In the genomic region with DNA sequence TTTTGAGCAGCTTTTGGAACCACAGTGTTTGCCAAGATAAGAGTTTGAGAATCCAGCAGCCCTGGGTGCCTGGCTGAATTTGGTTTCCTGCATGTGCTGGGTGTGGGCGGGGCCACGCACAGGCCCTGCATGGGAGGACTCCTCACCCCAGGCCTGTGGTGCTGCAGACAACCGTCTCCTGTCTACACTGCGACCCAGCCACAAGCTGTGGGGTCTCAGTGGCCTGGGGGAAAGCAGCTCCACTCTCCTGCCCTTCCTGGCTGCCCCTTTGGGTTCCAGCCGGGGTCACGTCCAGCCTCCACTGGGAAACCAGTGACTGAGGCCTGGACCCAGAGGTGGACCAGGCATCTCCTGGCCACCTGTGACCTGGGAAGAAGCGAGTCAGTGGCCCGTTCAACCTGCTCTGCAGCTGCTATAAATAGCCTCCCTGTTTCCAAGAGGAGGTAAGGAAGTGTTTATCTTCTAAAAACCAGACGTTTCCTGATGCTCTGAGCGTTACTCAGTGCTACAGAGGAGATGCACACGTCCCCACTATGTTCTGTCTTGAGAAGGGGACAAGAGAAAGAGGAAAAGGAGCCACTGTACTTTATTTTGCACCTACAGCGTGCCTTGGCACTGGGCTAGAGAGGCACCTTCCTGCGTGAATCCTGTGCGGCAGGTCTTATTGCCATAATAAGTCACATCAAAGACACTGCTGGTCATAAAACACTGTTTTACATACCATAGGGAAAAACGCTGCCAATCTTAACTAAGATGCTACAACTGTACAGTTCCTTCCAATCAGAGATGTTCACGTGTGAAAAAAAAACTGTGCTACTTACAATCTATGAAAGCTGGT, we compare ENCODE assay signal across 8 cellular contexts. TPM values are rescaled to one million over a fixed set of nuclear protein-coding genes. Genes with fewer than 3 reads are reported as not detected.
DNase-seq lines count a peak whose midpoint lies in the region; ATAC-seq and TF ChIP-seq lines count a peak whose summit lies in the region.

No MANE protein-coding gene starts in this region.

- no peak overlapping the region for H3K4me3 Mint-ChIP-seq in effector memory CD8-positive, alpha-beta T cell

- no peak overlapping the region for H3K9ac ChIP-seq in PC-3 (ENCODE audit: low read length)

- H3K4me2 ChIP-seq in PC-3 (ENCODE audit: low read length), result peak overlapping the region; percentile 10; the same call in 1 of the 2 replicates

- 20 to 33% methylated on average over 16 of the region's 16 CpGs for WGBS in sigmoid colon, 2 donors

- H3K4me1 ChIP-seq in PC-3 (ENCODE audit: insufficient read depth, low read length) (peaks cover 13% of the 10 kb centered on the region), sigmoid colon (peaks cover 0 to 72% (median 67%) of the 10 kb centered on the region in 4 donors)

- H3K79me2 ChIP-seq in PC-3 (ENCODE audit: low read length), result no peaks in the 10 kb centered on the region

- no peaks in the 10 kb centered on the region for H3K9me2 ChIP-seq in PC-3 (replicated peaks; ENCODE audit: low read length)

- intact Hi-C loops in PC-3 (cut with micrococcal nuclease), result no loop called here
- intact Hi-C loops in sigmoid colon (cut with DNase I), result loop anchor here (2.0 kb wide), 1 partner anchor 46 kb away; no protein-coding TSS in a partner anchor

- H3K27ac ChIP-seq in PC-3 (ENCODE audit: low read length), result peak overlapping the region; percentile 12
- H3K27ac ChIP-seq in sigmoid colon, result peak overlapping the region; percentile 62 to 83 (median 76)

- H3K4me3 ChIP-seq in PC-3 (ENCODE audit: low read length), result no peak overlapping the region
- H3K4me3 ChIP-seq in sigmoid colon, result no peak overlapping the region

- POLR2A ChIA-PET in PC-3 (lab: Charles Lee; ENCODE audit: unreplicated experiment), result no interaction called here

- H3K36me3 ChIP-seq in PC-3 (ENCODE audit: low read depth, low read length), result no peaks in the 10 kb centered on the region
- peaks cover 0 to 37% (median 15%) of the 10 kb centered on the region in 4 donors for H3K36me3 ChIP-seq in sigmoid colon

- H3K4me1 Mint-ChIP-seq in effector memory CD8-positive, alpha-beta T cell (ENCODE audit: low read depth in 2 of 2), result peaks cover 5 to 10% of the 10 kb centered on the region in 2 donors

- no peaks in the 10 kb centered on the region for H4K20me1 ChIP-seq in PC-3 (ENCODE audit: low read length)

- ATAC-seq in PC-3, result peak; percentile 47; the same call in 1 of the 2 replicates
- peak; percentile 59 for ATAC-seq in effector memory CD8-positive, alpha-beta T cell (replicated peaks)
- ATAC-seq in HG03571 (IDR thresholded peaks at IDR 0.05; ENCODE audit: unreplicated experiment), result no peak
- ATAC-seq in HG03135 (IDR thresholded peaks at IDR 0.05; ENCODE audit: unreplicated experiment), result no peak

- H3K9me3 Mint-ChIP-seq in effector memory CD8-positive, alpha-beta T cell, result no peaks in the 10 kb centered on the region

- CTCF ChIA-PET in PC-3 (lab: Charles Lee), result no interaction called here

- no peaks in the 10 kb centered on the region for H3K36me3 Mint-ChIP-seq in effector memory CD8-positive, alpha-beta T cell (ENCODE audit: insufficient read depth)

- no peak for TF ChIP-seq POLR2A in sigmoid colon (IDR thresholded peaks at IDR 0.05)

- TF ChIP-seq EP300 in sigmoid colon (IDR thresholded peaks at IDR 0.05), result no peak

- DNase-seq in GM03348 (ENCODE audit: low spot score) (peak; percentile 64), PC-3 (peak; percentile 63), sigmoid colon (peak; percentile 64), NCI-H2081 treated with DMSO at 0.1 percent for 48 hours (lab: John Stamatoyannopoulos, UW) (no peak), middle frontal gyrus (ENCODE audit: extremely low spot score, low spot score) (no peak)
- peak in 1 of 3 experiments; percentile 25 for DNase-seq in effector memory CD8-positive, alpha-beta T cell

- TF ChIP-seq CTCF in PC-3 (conservative IDR thresholded peaks at IDR 0.05; ENCODE audit: low read depth, low read length) (no peak), sigmoid colon (IDR thresholded peaks at IDR 0.05) (no peak)

- BruUV-seq in PC-3 (replicated peaks; lab: Mats Ljungman, UMichigan), result no TSS peak

- H3K9me3 ChIP-seq in PC-3 (ENCODE audit: low read length) (no peaks in the 10 kb centered on the region), sigmoid colon (no peaks in the 10 kb centered on the region)

- no peak overlapping the region for H2AFZ ChIP-seq in PC-3 (ENCODE audit: low read length)

- no peaks in the 10 kb centered on the region for H3F3A ChIP-seq in PC-3 (ENCODE audit: low read length, unreplicated experiment)

- H3K27me3 Mint-ChIP-seq in effector memory CD8-positive, alpha-beta T cell, result no peaks in the 10 kb centered on the region

- H3K27ac Mint-ChIP-seq in effector memory CD8-positive, alpha-beta T cell, result peak overlapping the region in 1 of 2 donors; percentile 67

- H3K27me3 ChIP-seq in PC-3 (ENCODE audit: low read length) (no peaks in the 10 kb centered on the region), sigmoid colon (no peaks in the 10 kb centered on the region)

RNA-seq across cellular contexts. Expression of a gene that starts 47.9 kb away (rescaled TPM):
- total RNA-seq in PC-3 (2014; rRNA removed) (0.95 and 2.5 TPM in 2 replicates), sigmoid colon (10 to 100 TPM; 32.9 to 53.2 (median 45.6) TPM)
- 10 to 100 TPM; 12.6 to 29.6 (median 26.6) TPM for polyA plus RNA-seq in sigmoid colon

Comparison
In these comparisons a context has a peak if more than half of its experiments do, and no peak if none do; other contexts are left out.
1. DNase-seq: peak in GM03348 (single experiment), PC-3 (single experiment) and sigmoid colon (single experiment); none in NCI-H2081 treated with DMSO at 0.1 percent for 48 hours (single experiment) and middle frontal gyrus (single experiment).
2. ATAC-seq: peak in PC-3 (single experiment) and effector memory CD8-positive, alpha-beta T cell (single experiment); none in HG03571 (single experiment) and HG03135 (single experiment).